Comparison of ENCODE assay signal across 16 cellular contexts in the genomic region with DNA sequence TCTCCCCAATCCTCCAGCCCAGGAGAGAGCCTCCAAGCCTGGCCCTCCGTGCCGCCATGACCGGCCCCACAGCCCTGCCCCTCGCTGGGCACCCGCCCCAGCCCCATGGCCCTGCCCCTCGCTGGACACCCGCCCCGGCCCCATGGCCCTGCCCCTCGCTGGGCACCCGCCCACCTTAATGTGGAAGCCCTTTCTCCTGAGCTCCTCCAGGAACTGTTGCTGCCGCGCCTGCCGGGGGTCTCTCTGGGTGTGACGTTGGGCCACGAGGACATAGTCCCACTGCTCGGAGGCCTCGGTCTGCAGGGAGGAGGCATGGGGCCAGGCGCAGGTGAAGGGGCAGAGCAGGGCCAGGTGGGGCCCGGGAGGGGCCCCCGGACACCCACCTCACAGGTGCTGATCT. TPM values are rescaled to one million over a fixed set of nuclear protein-coding genes. Genes with fewer than 3 reads are reported as not detected.
DNase-seq lines count a peak whose midpoint lies in the region; ATAC-seq and TF ChIP-seq lines count a peak whose summit lies in the region.
"Had no signal": no experiment of that assay in that cellular context is flagged by ENCODE, and none has a peak within 500 bp of the region (broad histone marks: within the 10 kb centered on the region; RNA-seq: fewer than 3 reads in every experiment).

No MANE protein-coding gene starts in this region.

- TF ChIP-seq CTCF in thyroid gland (IDR thresholded peaks at IDR 0.05), result no peak

- no peak overlapping the region for H3K4ac ChIP-seq in neuronal stem cell (ENCODE audit: low read length)

- H2BK12ac ChIP-seq in neuronal stem cell (ENCODE audit: low read length), result peak overlapping the region; percentile 41

- H3K27ac ChIP-seq in neuronal stem cell (replicated peaks; ENCODE audit: low read length) (no peak overlapping the region), thyroid gland (no peak overlapping the region)
- H3K27ac ChIP-seq: BLaER1 had no signal

- H3K4me1 ChIP-seq in neuronal stem cell (ENCODE audit: control insufficient read depth in 2 of 2, insufficient read depth in 1 of 2, low read depth in 1 of 2, low read length in 2 of 2), result no peaks in the 10 kb centered on the region
- no peaks in the 10 kb centered on the region for H3K4me1 ChIP-seq in thyroid gland
- H3K4me1 ChIP-seq: HAP-1 had no signal

- H3K79me1 ChIP-seq in neuronal stem cell (ENCODE audit: low read depth, low read length), result peaks cover 2% of the 10 kb centered on the region

- peaks cover 16% of the 10 kb centered on the region for H3K4me1 Mint-ChIP-seq in stimulated activated naive CD8-positive, alpha-beta T cell treated with anti-CD3 and anti-CD28 coated beads, Interleukin-15, amount 100 ng/mL, for 72 hours

- no peak overlapping the region for H2BK5ac ChIP-seq in neuronal stem cell (ENCODE audit: low read length)

- peak; percentile 7 for DNase-seq in activated naive CD4-positive, alpha-beta T cell treated with anti-CD3 and anti-CD28 coated beads, Interleukin-2, amount 50 U/mL, for 16 hours
- no peak for DNase-seq in activated naive CD4-positive, alpha-beta T cell treated with Interleukin-2 at 50 U/mL for 16 hours
- no peak for DNase-seq in stimulated activated naive CD8-positive, alpha-beta T cell treated with anti-CD3 and anti-CD28 coated beads, Interleukin-15, amount 100 ng/mL, for 72 hours
- no peak for DNase-seq in stimulated activated naive CD8-positive, alpha-beta T cell treated with anti-CD3 and anti-CD28 coated beads, Interleukin-15, Interleukin-2, amounts not matched to agents 100 U/mL and 50 U/mL, for 24 hours
- DNase-seq in neuronal stem cell (ENCODE audit: low spot score) (no peak), thyroid gland (no peak)
- DNase-seq: 8988T; AML-193; CD4-positive, CD25-positive, alpha-beta regulatory T cell; DMS53; GF-D8; GOT3 had no signal

- H3K27me3 ChIP-seq in neuronal stem cell (ENCODE audit: control insufficient read depth in 3 of 3, insufficient read depth in 3 of 3, low read depth in 1 of 3, low read length in 3 of 3), result peaks cover 0 to 7% (median 0%) of the 10 kb centered on the region in 3 experiments
- no peaks in the 10 kb centered on the region for H3K27me3 ChIP-seq in thyroid gland
- H3K27me3 ChIP-seq: BLaER1 had no signal

- H3K27me3 Mint-ChIP-seq in stimulated activated naive CD8-positive, alpha-beta T cell treated with anti-CD3 and anti-CD28 coated beads, Interleukin-15, amount 100 ng/mL, for 72 hours, result no peaks in the 10 kb centered on the region
- H3K27me3 Mint-ChIP-seq: CD4-positive, CD25-positive, alpha-beta regulatory T cell had no signal

- H2BK120ac ChIP-seq in neuronal stem cell (ENCODE audit: low read depth, low read length), result no peak overlapping the region

- no peak overlapping the region for H3K4me3 Mint-ChIP-seq in stimulated activated naive CD8-positive, alpha-beta T cell treated with anti-CD3 and anti-CD28 coated beads, Interleukin-15, amount 100 ng/mL, for 72 hours
- H3K4me3 Mint-ChIP-seq: CD4-positive, CD25-positive, alpha-beta regulatory T cell had no signal

- no peak overlapping the region for H3K18ac ChIP-seq in neuronal stem cell (ENCODE audit: low read length)

- intact Hi-C loops in thyroid gland (cut with DNase I), result no loop called here

- no peak overlapping the region for H4K8ac ChIP-seq in neuronal stem cell (ENCODE audit: low read depth, low read length)

- H3K27ac Mint-ChIP-seq in stimulated activated naive CD8-positive, alpha-beta T cell treated with anti-CD3 and anti-CD28 coated beads, Interleukin-15, amount 100 ng/mL, for 72 hours, result no peak overlapping the region
- H3K27ac Mint-ChIP-seq: CD4-positive, CD25-positive, alpha-beta regulatory T cell had no signal

- peaks cover 0 to 5% of the 10 kb centered on the region in 2 donors for H3K9me3 ChIP-seq in neuronal stem cell (replicated peaks in 1 of 2; ENCODE audit: control insufficient read depth in 2 of 2, insufficient read depth in 1 of 2, low read depth in 1 of 2, low read length in 2 of 2)
- H3K9me3 ChIP-seq in thyroid gland, result no peaks in the 10 kb centered on the region
- H3K9me3 ChIP-seq: BLaER1 had no signal

- H3K9ac ChIP-seq in neuronal stem cell (ENCODE audit: low read depth, low read length, poor library complexity), result no peak overlapping the region
- H3K9ac ChIP-seq: BLaER1 had no signal

- H4K91ac ChIP-seq in neuronal stem cell (ENCODE audit: low read depth, low read length, poor library complexity), result no peak overlapping the region

- no peak overlapping the region for H3K23ac ChIP-seq in neuronal stem cell (ENCODE audit: low read depth, low read length, poor library complexity)

- no peak overlapping the region for H2AFZ ChIP-seq in neuronal stem cell (ENCODE audit: low read length)

- H3K4me2 ChIP-seq in neuronal stem cell (ENCODE audit: insufficient read depth, low read length, poor library complexity, severe bottlenecking), result no peak overlapping the region
- H3K4me2 ChIP-seq: BLaER1 had no signal

- H3K4me3 ChIP-seq in neuronal stem cell (ENCODE audit: low read length in 2 of 2) (no peak overlapping the region), thyroid gland (replicated peaks in 1 of 3) (no peak overlapping the region)
- H3K4me3 ChIP-seq: BLaER1, HAP-1 had no signal

- no peaks in the 10 kb centered on the region for H3K9me3 Mint-ChIP-seq in stimulated activated naive CD8-positive, alpha-beta T cell treated with anti-CD3 and anti-CD28 coated beads, Interleukin-15, amount 100 ng/mL, for 72 hours
- H3K9me3 Mint-ChIP-seq: CD4-positive, CD25-positive, alpha-beta regulatory T cell had no signal

- peak; percentile 26 for ATAC-seq in stimulated activated naive CD8-positive, alpha-beta T cell treated with anti-CD3 and anti-CD28 coated beads, Interleukin-15, amount 100 ng/mL, for 72 hours
- no peak for ATAC-seq in stimulated activated naive CD8-positive, alpha-beta T cell treated with anti-CD3 and anti-CD28 coated beads, Interleukin-15, Interleukin-2, amounts not matched to agents 100 U/mL and 50 U/mL, for 24 hours
- no peak for ATAC-seq in HG03432 (IDR thresholded peaks at IDR 0.05; ENCODE audit: unreplicated experiment)

- TF ChIP-seq POLR2A in thyroid gland (IDR thresholded peaks at IDR 0.05), result no peak

- H2BK15ac ChIP-seq in neuronal stem cell (ENCODE audit: low read length), result peak overlapping the region; percentile 37

- H3K14ac ChIP-seq in neuronal stem cell (ENCODE audit: low read length), result no peak overlapping the region

- H2AK5ac ChIP-seq in neuronal stem cell (ENCODE audit: low read depth, low read length), result no peak overlapping the region

- H3K36me3 ChIP-seq in neuronal stem cell (replicated peaks in 1 of 2; ENCODE audit: control insufficient read depth in 2 of 2, insufficient read depth in 2 of 2, low read length in 2 of 2), result no peaks in the 10 kb centered on the region
- H3K36me3 ChIP-seq in thyroid gland, result no peaks in the 10 kb centered on the region
- H3K36me3 ChIP-seq: BLaER1, HAP-1 had no signal

- no CpG with 5 or more reads among the region's 20 CpGs for WGBS in neuronal stem cell (ENCODE audit: extremely low coverage in 2 of 2, insufficient read length in 2 of 2, insufficient replicate concordance in 1 of 2), 2 donors
- 85 to 88% methylated on average over 12 to 20 of the region's 20 CpGs for WGBS in thyroid gland, 2 donors

RNA-seq across cellular contexts. Expression of a gene that starts 8.2 kb away (rescaled TPM):
- polyA plus RNA-seq in neuronal stem cell (2013, experiment 1 of 2), result 2.8 TPM
- 1.9 TPM for polyA plus RNA-seq in neuronal stem cell (2013, experiment 2 of 2)
- total RNA-seq in thyroid gland, result 1 to 10 TPM; 3.7 to 6.4 (median 4.7) TPM
- total RNA-seq: HT1080 had no signal

RNA-seq across cellular contexts. Expression of a gene that starts 16.4 kb away (rescaled TPM):
- 27.4 TPM for polyA plus RNA-seq in neuronal stem cell (2013, experiment 1 of 2)
- polyA plus RNA-seq in neuronal stem cell (2013, experiment 2 of 2), result 26.0 TPM
- 10 to 100 TPM; 40.8 to 69.9 (median 41.7) TPM for total RNA-seq in thyroid gland

RNA-seq across cellular contexts. Expression of a gene that starts 18.8 kb away (rescaled TPM):
- 15.1 TPM for polyA plus RNA-seq in neuronal stem cell (2013, experiment 1 of 2)
- 13.4 TPM for polyA plus RNA-seq in neuronal stem cell (2013, experiment 2 of 2)
- total RNA-seq in thyroid gland, result 10 to 100 TPM; 46.0 to 69.6 (median 47.8) TPM

RNA-seq across cellular contexts. Expression of a gene that starts 39.6 kb away (rescaled TPM):
- 0.40 TPM for polyA plus RNA-seq in neuronal stem cell (2013, experiment 1 of 2)
- polyA plus RNA-seq in neuronal stem cell (2013, experiment 2 of 2), result 0.40 TPM
- total RNA-seq in thyroid gland, result 10 to 100 TPM; 30.4 to 58.4 (median 46.9) TPM
